In genomic region chr2:1750270-1750934, GRCh38 we compare ENCODE assay signal across 12 cellular contexts. TPM values are rescaled to one million over a fixed set of nuclear protein-coding genes. Genes with fewer than 3 reads are reported as not detected.
"Had no signal": no experiment of that assay in that cellular context is flagged by ENCODE, and none has a peak within 500 bp of the region (broad histone marks: within the 10 kb centered on the region; RNA-seq: fewer than 3 reads in every experiment).

No MANE protein-coding gene starts in this region.

- H3K27ac Mint-ChIP-seq: activated CD4-positive, alpha-beta memory T cell treated with anti-CD3 and anti-CD28 coated beads for 36 hours; activated naive CD4-positive, alpha-beta T cell treated with anti-CD3 and anti-CD28 coated beads, Interleukin-2, amount 50 U/mL, for 24 hours; activated T-helper 1 cell treated with anti-CD3 and anti-CD28 coated beads, Interleukin-12 subunit alpha, Interleukin-12 subunit beta, Interleukin-2, Interleukin-4 antibody, amounts not matched to agents 30 ng/mL and 10 ng/mL and 1 ng/mL, durations not matched to agents 14 hours and 24 hours and 36 hours; natural killer cell treated with Interleukin-12 subunit alpha and Interleukin-12 subunit beta and Interleukin-15 and Interleukin-18, amount 100 ng/mL, for 72 hours; stimulated activated memory B cell treated with anti-CD40 and anti-IgM and Interleukin-4, amounts not matched to agents 10 μg/mL and 1 μg/mL and 100 μg/mL, for 72 hours; T-helper 17 cell had no signal

- H3K4me1 Mint-ChIP-seq: activated naive CD4-positive, alpha-beta T cell treated with anti-CD3 and anti-CD28 coated beads, Interleukin-2, amount 50 U/mL, for 24 hours; central memory CD8-positive, alpha-beta T cell; stimulated activated memory B cell treated with anti-CD40 and anti-IgM and Interleukin-4, amounts not matched to agents 10 μg/mL and 1 μg/mL and 100 μg/mL, for 72 hours had no signal

- H3K36me3 ChIP-seq: left ventricle myocardium inferior, stomach, transverse colon, vagina had no signal

- ATAC-seq: stimulated activated memory B cell treated with anti-CD40 and anti-IgM and Interleukin-4, amounts not matched to agents 10 μg/mL and 1 μg/mL and 100 μg/mL, for 72 hours had no signal

- H3K4me3 Mint-ChIP-seq: activated CD4-positive, alpha-beta memory T cell treated with anti-CD3 and anti-CD28 coated beads for 36 hours; activated naive CD4-positive, alpha-beta T cell treated with anti-CD3 and anti-CD28 coated beads, Interleukin-2, amount 50 U/mL, for 24 hours; activated T-helper 1 cell treated with anti-CD3 and anti-CD28 coated beads, Interleukin-12 subunit alpha, Interleukin-12 subunit beta, Interleukin-2, Interleukin-4 antibody, amounts not matched to agents 30 ng/mL and 10 ng/mL and 1 ng/mL, durations not matched to agents 14 hours and 24 hours and 36 hours; central memory CD8-positive, alpha-beta T cell; natural killer cell treated with Interleukin-12 subunit alpha and Interleukin-12 subunit beta and Interleukin-15 and Interleukin-18, amount 100 ng/mL, for 72 hours; stimulated activated memory B cell treated with anti-CD40 and anti-IgM and Interleukin-4, amounts not matched to agents 10 μg/mL and 1 μg/mL and 100 μg/mL, for 72 hours; T-helper 17 cell had no signal

- H3K9me3 Mint-ChIP-seq: activated naive CD4-positive, alpha-beta T cell treated with anti-CD3 and anti-CD28 coated beads, Interleukin-2, amount 50 U/mL, for 24 hours; activated T-helper 1 cell treated with anti-CD3 and anti-CD28 coated beads, Interleukin-12 subunit alpha, Interleukin-12 subunit beta, Interleukin-2, Interleukin-4 antibody, amounts not matched to agents 30 ng/mL and 10 ng/mL and 1 ng/mL, durations not matched to agents 14 hours and 24 hours and 36 hours; central memory CD8-positive, alpha-beta T cell; natural killer cell treated with Interleukin-12 subunit alpha and Interleukin-12 subunit beta and Interleukin-15 and Interleukin-18, amount 100 ng/mL, for 72 hours had no signal

- H3K27ac ChIP-seq: left ventricle myocardium inferior, stomach, transverse colon, vagina had no signal

- H3K36me3 Mint-ChIP-seq: activated CD4-positive, alpha-beta memory T cell treated with anti-CD3 and anti-CD28 coated beads for 36 hours; activated naive CD4-positive, alpha-beta T cell treated with anti-CD3 and anti-CD28 coated beads, Interleukin-2, amount 50 U/mL, for 24 hours; natural killer cell treated with Interleukin-12 subunit alpha and Interleukin-12 subunit beta and Interleukin-15 and Interleukin-18, amount 100 ng/mL, for 72 hours; stimulated activated memory B cell treated with anti-CD40 and anti-IgM and Interleukin-4, amounts not matched to agents 10 μg/mL and 1 μg/mL and 100 μg/mL, for 72 hours had no signal

- H3K27me3 ChIP-seq: vagina had no signal

- H3K4me3 ChIP-seq: left ventricle myocardium inferior, stomach, transverse colon, vagina had no signal

- H3K9me3 ChIP-seq: left ventricle myocardium inferior, transverse colon, vagina had no signal

- DNase-seq: effector memory CD4-positive, alpha-beta T cell; T-helper 17 cell had no signal

RNA-seq across cellular contexts. Expression of gene PXDN, which starts 6.1 kb away (rescaled TPM):
- total RNA-seq: activated CD4-positive, alpha-beta memory T cell treated with anti-CD3 and anti-CD28 coated beads for 36 hours; T-helper 17 cell had no signal
